In the genomic region with DNA sequence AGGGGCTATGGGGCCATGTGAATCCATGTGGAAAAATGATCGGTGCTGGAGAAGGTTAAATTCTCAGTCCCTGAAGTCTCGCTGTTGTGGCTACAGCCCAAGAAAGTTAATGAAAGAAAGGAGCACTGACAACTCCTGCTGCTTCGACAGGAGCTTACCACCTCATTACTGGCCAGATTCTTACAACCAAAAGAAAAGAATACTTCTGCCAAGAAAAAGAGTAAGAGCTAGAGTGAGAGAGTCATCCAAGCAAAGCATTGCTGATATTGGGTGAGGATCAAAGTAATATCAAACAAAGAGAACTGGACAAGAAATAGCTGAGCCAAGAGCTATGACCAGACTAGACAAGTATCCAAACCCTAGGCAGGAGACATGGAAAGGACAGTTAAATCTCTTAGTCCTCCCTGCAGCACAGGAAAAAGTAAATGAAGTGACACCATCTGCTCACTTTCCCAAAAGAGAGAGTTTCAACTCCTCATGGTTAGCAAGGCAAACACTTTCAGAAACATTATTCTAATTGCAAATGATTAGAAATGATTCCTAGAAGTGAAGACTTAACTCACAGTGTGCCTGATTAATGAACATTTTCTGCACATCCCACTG, we compare ENCODE assay signal across 18 cellular contexts.
A peak's percentile ranks its signal among the peaks of the same experiment; 100 is the strongest.
DNase-seq lines count a peak whose midpoint lies in the region; ATAC-seq and TF ChIP-seq lines count a peak whose summit lies in the region.
"Had no signal": no experiment of that assay in that cellular context is flagged by ENCODE, and none has a peak within 500 bp of the region (broad histone marks: within the 10 kb centered on the region; RNA-seq: fewer than 3 reads in every experiment).

No MANE protein-coding gene starts in this region.

- H3K79me2 ChIP-seq in neural progenitor cell (ENCODE audit: low read depth): no peaks in the 10 kb centered on the region

- TF ChIP-seq CTCF in epithelial cell of proximal tubule (conservative IDR thresholded peaks at IDR 0.05; ENCODE audit: low read depth, low read length) (no peak), neural progenitor cell (IDR thresholded peaks at IDR 0.05) (no peak), GM20000 (IDR thresholded peaks at IDR 0.05; ENCODE audit: extremely low read depth, missing control alignments) (no peak)

- peaks cover 3% of the 10 kb centered on the region for H3K9me3 Mint-ChIP-seq in neural progenitor cell
- H3K9me3 Mint-ChIP-seq in activated CD8-positive, alpha-beta memory T cell treated with anti-CD3 and anti-CD28 coated beads, Interleukin-2, amount 10 ng/mL, durations not matched to agents 7 days and 5 days (ENCODE audit: low read depth): no peaks in the 10 kb centered on the region
- H3K9me3 Mint-ChIP-seq: activated naive CD4-positive, alpha-beta T cell treated with anti-CD3 and anti-CD28 coated beads, Interleukin-2, amount 50 U/mL, for 72 hours; stimulated activated naive B cell treated with anti-CD40 and anti-IgM and Interleukin-4, amounts not matched to agents 10 μg/mL and 1 μg/mL and 100 μg/mL, for 72 hours had no signal

- peak overlapping the region; percentile 18 for H3K4me3 Mint-ChIP-seq in neural progenitor cell
- H3K4me3 Mint-ChIP-seq in activated CD8-positive, alpha-beta memory T cell treated with anti-CD3 and anti-CD28 coated beads, Interleukin-2, amount 10 ng/mL, durations not matched to agents 7 days and 5 days: no peak overlapping the region
- H3K4me3 Mint-ChIP-seq: stimulated activated naive B cell treated with anti-CD40 and anti-IgM and Interleukin-4, amounts not matched to agents 10 μg/mL and 1 μg/mL and 100 μg/mL, for 72 hours had no signal

- peak overlapping the region; percentile 18 for H3K27ac ChIP-seq in neural progenitor cell
- H3K27ac ChIP-seq: A549, spleen had no signal

- no peaks in the 10 kb centered on the region for H3K36me3 Mint-ChIP-seq in neural progenitor cell
- no peaks in the 10 kb centered on the region for H3K36me3 Mint-ChIP-seq in activated CD8-positive, alpha-beta memory T cell treated with anti-CD3 and anti-CD28 coated beads, Interleukin-2, amount 10 ng/mL, durations not matched to agents 7 days and 5 days
- H3K36me3 Mint-ChIP-seq: activated naive CD4-positive, alpha-beta T cell treated with anti-CD3 and anti-CD28 coated beads, Interleukin-2, amount 50 U/mL, for 72 hours; stimulated activated naive B cell treated with anti-CD40 and anti-IgM and Interleukin-4, amounts not matched to agents 10 μg/mL and 1 μg/mL and 100 μg/mL, for 72 hours had no signal

- CTCF ChIA-PET in activated CD8-positive, alpha-beta memory T cell treated with anti-CD3 and anti-CD28 coated beads, Interleukin-2, amount 10 ng/mL, durations not matched to agents 7 days and 5 days (lab: Charles Lee): no interaction called here

- H3K9ac ChIP-seq in neural progenitor cell: no peak overlapping the region

- H3K36me3 ChIP-seq in neural progenitor cell: no peaks in the 10 kb centered on the region
- H3K36me3 ChIP-seq: spleen had no signal

- no peaks in the 10 kb centered on the region for H3K9me3 ChIP-seq in neural progenitor cell (ENCODE audit: low read depth)
- H3K9me3 ChIP-seq: A549 had no signal

- H3K4me2 ChIP-seq in neural progenitor cell: peak overlapping the region; percentile 32
- H3K4me2 ChIP-seq: A549 had no signal

- peak overlapping the region; percentile 87 for H3K27ac Mint-ChIP-seq in neural progenitor cell
- no peak overlapping the region for H3K27ac Mint-ChIP-seq in activated CD8-positive, alpha-beta memory T cell treated with anti-CD3 and anti-CD28 coated beads, Interleukin-2, amount 10 ng/mL, durations not matched to agents 7 days and 5 days
- H3K27ac Mint-ChIP-seq: activated naive CD4-positive, alpha-beta T cell treated with anti-CD3 and anti-CD28 coated beads, Interleukin-2, amount 50 U/mL, for 72 hours; stimulated activated naive B cell treated with anti-CD40 and anti-IgM and Interleukin-4, amounts not matched to agents 10 μg/mL and 1 μg/mL and 100 μg/mL, for 72 hours had no signal

- peak overlapping the region; percentile 27 for H2AFZ ChIP-seq in neural progenitor cell (replicated peaks)

- no peaks in the 10 kb centered on the region for H4K20me1 ChIP-seq in neural progenitor cell (ENCODE audit: low read depth)

- H3K27me3 Mint-ChIP-seq in neural progenitor cell (ENCODE audit: insufficient read depth, low read depth): no peaks in the 10 kb centered on the region
- H3K27me3 Mint-ChIP-seq in activated CD8-positive, alpha-beta memory T cell treated with anti-CD3 and anti-CD28 coated beads, Interleukin-2, amount 10 ng/mL, durations not matched to agents 7 days and 5 days: no peaks in the 10 kb centered on the region
- H3K27me3 Mint-ChIP-seq: stimulated activated naive B cell treated with anti-CD40 and anti-IgM and Interleukin-4, amounts not matched to agents 10 μg/mL and 1 μg/mL and 100 μg/mL, for 72 hours had no signal

- ATAC-seq in activated CD4-positive, CD25-positive, alpha-beta regulatory T cell treated with anti-CD3 and anti-CD28 coated beads, Interleukin-2, amount 50 U/mL, for 24 hours: no peak
- no peak for ATAC-seq in HG02588 (IDR thresholded peaks at IDR 0.05; ENCODE audit: unreplicated experiment)
- ATAC-seq in activated CD8-positive, alpha-beta memory T cell treated with anti-CD3 and anti-CD28 coated beads, Interleukin-2, amount 10 ng/mL, durations not matched to agents 7 days and 5 days: no peak
- ATAC-seq: A549; activated naive CD4-positive, alpha-beta T cell treated with anti-CD3 and anti-CD28 coated beads, Interleukin-2, amount 50 U/mL, for 72 hours; stimulated activated naive B cell treated with anti-CD40 and anti-IgM and Interleukin-4, amounts not matched to agents 10 μg/mL and 1 μg/mL and 100 μg/mL, for 72 hours had no signal

- peaks cover 13% of the 10 kb centered on the region for H3K4me1 ChIP-seq in neural progenitor cell
- H3K4me1 ChIP-seq: A549, spleen had no signal

- H3K4me1 Mint-ChIP-seq in neural progenitor cell: peaks cover 28% of the 10 kb centered on the region
- no peaks in the 10 kb centered on the region for H3K4me1 Mint-ChIP-seq in activated CD8-positive, alpha-beta memory T cell treated with anti-CD3 and anti-CD28 coated beads, Interleukin-2, amount 10 ng/mL, durations not matched to agents 7 days and 5 days
- H3K4me1 Mint-ChIP-seq: stimulated activated naive B cell treated with anti-CD40 and anti-IgM and Interleukin-4, amounts not matched to agents 10 μg/mL and 1 μg/mL and 100 μg/mL, for 72 hours had no signal

- no peak overlapping the region for H3K4me3 ChIP-seq in epithelial cell of proximal tubule (ENCODE audit: low read depth, low read length)
- H3K4me3 ChIP-seq in neural progenitor cell: no peak overlapping the region
- H3K4me3 ChIP-seq: A549, spleen had no signal

- DNase-seq in AG08395 (ENCODE audit: low spot score) (peak; percentile 30), NCI-H446 treated with DMSO at 0.1 percent for 48 hours (lab: John Stamatoyannopoulos, UW) (peak; percentile 39), epithelial cell of proximal tubule (ENCODE audit: low read depth) (peak; percentile 22), neural progenitor cell (ENCODE audit: low spot score) (peak; percentile 57), GM20000 (ENCODE audit: low spot score) (no peak)
- no peak for DNase-seq in activated CD8-positive, alpha-beta memory T cell treated with anti-CD3 and anti-CD28 coated beads, Interleukin-2, amount 10 ng/mL, durations not matched to agents 7 days and 5 days
- DNase-seq: activated CD4-positive, alpha-beta T cell treated with anti-CD3 and anti-CD28 coated beads for 48 hours; cerebellar nuclear complex; NCI-H187; SIG-M5; spleen; stimulated activated naive B cell treated with anti-CD40 and anti-IgM and Interleukin-4, amounts not matched to agents 10 μg/mL and 1 μg/mL and 100 μg/mL, for 72 hours; T1000; trophoblast cell had no signal

- peaks cover 8% of the 10 kb centered on the region for H3F3A ChIP-seq in neural progenitor cell (ENCODE audit: low read depth)

- H3K27me3 ChIP-seq in neural progenitor cell: no peaks in the 10 kb centered on the region
- H3K27me3 ChIP-seq: spleen had no signal

Comparison
In these comparisons a context has a peak if more than half of its experiments do, and no peak if none do; other contexts are left out.
1. DNase-seq: peak in AG08395 (single experiment), NCI-H446 treated with DMSO at 0.1 percent for 48 hours (single experiment), epithelial cell of proximal tubule (single experiment) and neural progenitor cell (single experiment); none in GM20000 (single experiment) and activated CD8-positive, alpha-beta memory T cell treated with anti-CD3 and anti-CD28 coated beads, Interleukin-2, amount 10 ng/mL, durations not matched to agents 7 days and 5 days (single experiment).